8 cellular contexts compared by ENCODE assay signal in genomic region chr12:31897135-31897534, GRCh38.
DNase-seq lines count a peak whose midpoint lies in the region; ATAC-seq and TF ChIP-seq lines count a peak whose summit lies in the region.
"Not testable (repeated sequence)": the region's sequence is repeated elsewhere in the genome, so short reads cannot be mapped to it uniquely, and the experiment has no call there.

No MANE protein-coding gene starts in this region.

- H3K4me3 Mint-ChIP-seq in Calu3 (ENCODE audit: low read depth, unreplicated experiment); WTC11; neural progenitor cell: not testable (repeated sequence)
- H3K4me3 Mint-ChIP-seq in activated T-helper 1 cell treated with anti-CD3 and anti-CD28 coated beads, Interleukin-12 subunit alpha, Interleukin-12 subunit beta, Interleukin-2, Interleukin-4 antibody, amounts not matched to agents 30 ng/mL and 10 ng/mL and 1 ng/mL, durations not matched to agents 14 hours and 24 hours and 36 hours, result peak overlapping the region; percentile 73
- H3K4me3 Mint-ChIP-seq in central memory CD8-positive, alpha-beta T cell, result peak overlapping the region; percentile 74

- intact Hi-C loops in Calu3 (cut with micrococcal nuclease; ENCODE audit: unreplicated experiment); left lung (cut with DNase I); transverse colon (cut with DNase I; ENCODE audit: low total_unique reads): not testable (repeated sequence)
- intact Hi-C loops in activated T-helper 1 cell treated with anti-CD3 and anti-CD28 coated beads, Interleukin-12 subunit alpha, Interleukin-12 subunit beta, Interleukin-2, Interleukin-4 antibody, amounts not matched to agents 30 ng/mL and 10 ng/mL and 1 ng/mL, durations not matched to agents 14 hours and 24 hours and 36 hours (cut with micrococcal nuclease), result loop anchor here (2.0 to 10.0 kb wide), 4 partner anchors 50 to 572 kb away; partner anchors contain the start of genes BICD1 and SINHCAF

- H3K4me1 Mint-ChIP-seq in Calu3 (ENCODE audit: low read depth, unreplicated experiment) (peaks cover 40% of the 10 kb centered on the region), WTC11 (peaks cover 33% of the 10 kb centered on the region)
- peaks cover 51% of the 10 kb centered on the region for H3K4me1 Mint-ChIP-seq in activated T-helper 1 cell treated with anti-CD3 and anti-CD28 coated beads, Interleukin-12 subunit alpha, Interleukin-12 subunit beta, Interleukin-2, Interleukin-4 antibody, amounts not matched to agents 30 ng/mL and 10 ng/mL and 1 ng/mL, durations not matched to agents 14 hours and 24 hours and 36 hours (ENCODE audit: low read depth)
- peaks cover 65% of the 10 kb centered on the region for H3K4me1 Mint-ChIP-seq in central memory CD8-positive, alpha-beta T cell
- not testable (repeated sequence) for H3K4me1 Mint-ChIP-seq in neural progenitor cell

- TF ChIP-seq EP300 in transverse colon (IDR thresholded peaks at IDR 0.05; ENCODE audit: low read depth), result not testable (repeated sequence)

- H3K27me3 Mint-ChIP-seq in Calu3 (ENCODE audit: unreplicated experiment); WTC11 (ENCODE audit: low read depth); activated T-helper 1 cell treated with anti-CD3 and anti-CD28 coated beads, Interleukin-12 subunit alpha, Interleukin-12 subunit beta, Interleukin-2, Interleukin-4 antibody, amounts not matched to agents 30 ng/mL and 10 ng/mL and 1 ng/mL, durations not matched to agents 14 hours and 24 hours and 36 hours (ENCODE audit: insufficient read depth); central memory CD8-positive, alpha-beta T cell; neural progenitor cell (ENCODE audit: insufficient read depth, low read depth): not testable (repeated sequence)

- ATAC-seq in WTC11; central memory CD8-positive, alpha-beta T cell (replicated peaks; ENCODE audit: extremely low read depth, poor library complexity, severe bottlenecking); left lung: not testable (repeated sequence)

- H3F3A ChIP-seq in neural progenitor cell (ENCODE audit: low read depth), result not testable (repeated sequence)

- TF ChIP-seq CTCF in Calu3 (IDR thresholded peaks at IDR 0.05; ENCODE audit: unreplicated experiment); WTC11 (IDR thresholded peaks at IDR 0.05); left lung (IDR thresholded peaks at IDR 0.05); neural progenitor cell (IDR thresholded peaks at IDR 0.05); transverse colon (IDR thresholded peaks at IDR 0.05): not testable (repeated sequence)

- H3K9me3 ChIP-seq in KOPT-K1 (ENCODE audit: insufficient read depth, low read length, poor library complexity, severe bottlenecking) (peaks cover 90% of the 10 kb centered on the region), left lung (peaks cover 0 to 12% of the 10 kb centered on the region in 2 donors)
- H3K9me3 ChIP-seq in neural progenitor cell (ENCODE audit: low read depth); transverse colon: not testable (repeated sequence)

- H3K9ac ChIP-seq in neural progenitor cell, result not testable (repeated sequence)

- H3K4me1 ChIP-seq in left lung, result peaks cover 0 to 40% of the 10 kb centered on the region in 2 donors
- H3K4me1 ChIP-seq in neural progenitor cell, result not testable (repeated sequence)
- H3K4me1 ChIP-seq in transverse colon, result peaks cover 0 to 10% (median 0%) of the 10 kb centered on the region in 4 donors

- H3K36me3 Mint-ChIP-seq in Calu3 (ENCODE audit: insufficient read depth, unreplicated experiment); WTC11; neural progenitor cell: not testable (repeated sequence)
- peaks cover 56% of the 10 kb centered on the region for H3K36me3 Mint-ChIP-seq in activated T-helper 1 cell treated with anti-CD3 and anti-CD28 coated beads, Interleukin-12 subunit alpha, Interleukin-12 subunit beta, Interleukin-2, Interleukin-4 antibody, amounts not matched to agents 30 ng/mL and 10 ng/mL and 1 ng/mL, durations not matched to agents 14 hours and 24 hours and 36 hours (ENCODE audit: low read depth)
- peaks cover 19% of the 10 kb centered on the region for H3K36me3 Mint-ChIP-seq in central memory CD8-positive, alpha-beta T cell (ENCODE audit: insufficient read depth)

- not testable (repeated sequence) for H3K4me3 ChIP-seq in left lung, neural progenitor cell, transverse colon

- H3K27ac Mint-ChIP-seq in Calu3 (ENCODE audit: unreplicated experiment), result peak overlapping the region; percentile 82
- peak overlapping the region; percentile 73 for H3K27ac Mint-ChIP-seq in WTC11
- H3K27ac Mint-ChIP-seq in activated T-helper 1 cell treated with anti-CD3 and anti-CD28 coated beads, Interleukin-12 subunit alpha, Interleukin-12 subunit beta, Interleukin-2, Interleukin-4 antibody, amounts not matched to agents 30 ng/mL and 10 ng/mL and 1 ng/mL, durations not matched to agents 14 hours and 24 hours and 36 hours, result peak overlapping the region; percentile 99
- H3K27ac Mint-ChIP-seq in central memory CD8-positive, alpha-beta T cell (ENCODE audit: low read depth), result peak overlapping the region; percentile 99
- H3K27ac Mint-ChIP-seq in neural progenitor cell, result not testable (repeated sequence)

- peak overlapping the region; percentile 66 for H2AFZ ChIP-seq in neural progenitor cell (replicated peaks)

- not testable (repeated sequence) for H3K36me3 ChIP-seq in KOPT-K1 (ENCODE audit: insufficient read depth, low read length); left lung; neural progenitor cell; transverse colon

- CTCF ChIA-PET in Calu3 (lab: Charles Lee), result interaction anchor here (0.7 kb wide), 1 partner anchor 135 kb away, joined by 4 read pairs; no protein-coding TSS in a partner anchor
- CTCF ChIA-PET in WTC11 (lab: Charles Lee), result not testable (repeated sequence)

- H3K27ac ChIP-seq in KOPT-K1 (ENCODE audit: low read depth, low read length, poor library complexity, severe bottlenecking) (peak overlapping the region; percentile 93), left lung (peak overlapping the region; percentile 54 to 95), transverse colon (peak overlapping the region; percentile 60 to 77 (median 69))
- not testable (repeated sequence) for H3K27ac ChIP-seq in neural progenitor cell

- H3K4me2 ChIP-seq in neural progenitor cell, result not testable (repeated sequence)

- not testable (repeated sequence) for TF ChIP-seq POLR2A in transverse colon (IDR thresholded peaks at IDR 0.05)

- POLR2A ChIA-PET in WTC11 (lab: Charles Lee), result interaction anchor here (0.7 kb wide), 1 partner anchor 191 kb away, joined by 5 read pairs; no protein-coding TSS in a partner anchor

- BruUV-seq in Calu3 (replicated peaks; lab: Mats Ljungman, UMichigan), result not testable (repeated sequence)

- WGBS in transverse colon (ENCODE audit: low coverage in 1 of 2), 2 donors, result 77 to 87% methylated on average over 8 of the region's 8 CpGs

- H3K27me3 ChIP-seq in left lung, neural progenitor cell, transverse colon: not testable (repeated sequence)

- H4K20me1 ChIP-seq in neural progenitor cell (ENCODE audit: low read depth), result not testable (repeated sequence)

- DNase-seq in Calu3; WTC11 (ENCODE audit: low spot score); activated T-helper 1 cell treated with anti-CD3 and anti-CD28 coated beads, Interleukin-12 subunit alpha, Interleukin-12 subunit beta, Interleukin-2, Interleukin-4 antibody, amounts not matched to agents 30 ng/mL and 10 ng/mL and 1 ng/mL, durations not matched to agents 14 hours and 24 hours and 36 hours (ENCODE audit: low spot score); central memory CD8-positive, alpha-beta T cell (ENCODE audit: low spot score in 2 of 2); left lung; neural progenitor cell (ENCODE audit: low spot score); transverse colon: not testable (repeated sequence)

- not testable (repeated sequence) for H3K9me3 Mint-ChIP-seq in Calu3 (ENCODE audit: low read depth, unreplicated experiment); WTC11; neural progenitor cell
- peaks cover 64% of the 10 kb centered on the region for H3K9me3 Mint-ChIP-seq in activated T-helper 1 cell treated with anti-CD3 and anti-CD28 coated beads, Interleukin-12 subunit alpha, Interleukin-12 subunit beta, Interleukin-2, Interleukin-4 antibody, amounts not matched to agents 30 ng/mL and 10 ng/mL and 1 ng/mL, durations not matched to agents 14 hours and 24 hours and 36 hours
- peaks cover 18% of the 10 kb centered on the region for H3K9me3 Mint-ChIP-seq in central memory CD8-positive, alpha-beta T cell

- in situ Hi-C loops in transverse colon (cut with MboI; ENCODE audit: low pct_ligation_motif_present in 1 of 4, low pct_unique_long_range_greater_than_20kb in 1 of 4, low sequenced_read_pairs in 3 of 4), result not testable (repeated sequence)

- not testable (repeated sequence) for H3K79me2 ChIP-seq in neural progenitor cell (ENCODE audit: low read depth)
